ENCODE assay signal across 1 cellular context in the genomic region with DNA sequence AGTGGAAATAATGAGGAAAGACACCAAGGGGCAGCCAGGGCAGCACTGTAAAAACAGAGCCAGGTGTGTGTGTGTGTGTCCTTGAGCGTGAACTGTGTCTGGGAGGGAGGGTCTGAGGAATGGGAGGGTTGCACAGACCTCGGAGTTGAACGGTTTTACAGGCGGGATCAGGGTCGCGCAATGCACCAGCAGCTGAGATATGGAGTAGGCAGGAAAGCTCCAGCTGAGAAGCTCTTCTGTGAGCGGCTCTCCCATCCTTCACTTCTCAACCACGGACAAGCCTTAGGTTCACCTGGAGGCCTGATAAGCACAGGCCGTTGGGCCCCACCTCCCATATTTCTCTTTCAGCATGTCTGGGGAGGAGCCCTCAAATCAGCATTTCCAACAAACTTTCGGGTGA.
TF ChIP-seq lines count a peak whose summit lies in the region.

No MANE protein-coding gene starts in this region.

TF ChIP-seq in HCT116, 20 proteins besides CTCF, POLR2A, EP300 and RAD21:
- TF ChIP-seq SP1 (IDR thresholded peaks at IDR 0.05; ENCODE audit: low read depth) (no peak), SIN3A (IDR thresholded peaks at IDR 0.05; ENCODE audit: low read depth) (no peak), YY1 (IDR thresholded peaks at IDR 0.05; ENCODE audit: extremely low read depth, insufficient replicate concordance, low read depth, low read length) (no peak), CEBPB (IDR thresholded peaks at IDR 0.05; ENCODE audit: low read depth) (no peak), JUND (IDR thresholded peaks at IDR 0.05) (no peak), SRF (IDR thresholded peaks at IDR 0.05; ENCODE audit: low read depth) (no peak), REST (IDR thresholded peaks at IDR 0.05; ENCODE audit: low read depth) (no peak), EZH2phosphoT487 (IDR thresholded peaks at IDR 0.05; ENCODE audit: borderline replicate concordance) (no peak), TCF7L2 (IDR thresholded peaks at IDR 0.05; ENCODE audit: borderline replicate concordance, extremely low read depth, insufficient read depth, insufficient read length) (no peak), ZFX (IDR thresholded peaks at IDR 0.05) (no peak), ELF1 (IDR thresholded peaks at IDR 0.05; ENCODE audit: borderline replicate concordance, low read depth) (no peak), FOSL1 (IDR thresholded peaks at IDR 0.05; ENCODE audit: low read depth) (no peak)
- TF ChIP-seq, protein P1, sequence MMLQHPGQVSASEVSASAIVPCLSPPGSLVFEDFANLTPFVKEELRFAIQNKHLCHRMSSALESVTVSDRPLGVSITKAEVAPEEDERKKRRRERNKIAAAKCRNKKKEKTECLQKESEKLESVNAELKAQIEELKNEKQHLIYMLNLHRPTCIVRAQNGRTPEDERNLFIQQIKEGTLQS (IDR thresholded peaks at IDR 0.05), result no peak
- TF ChIP-seq, protein P2, sequence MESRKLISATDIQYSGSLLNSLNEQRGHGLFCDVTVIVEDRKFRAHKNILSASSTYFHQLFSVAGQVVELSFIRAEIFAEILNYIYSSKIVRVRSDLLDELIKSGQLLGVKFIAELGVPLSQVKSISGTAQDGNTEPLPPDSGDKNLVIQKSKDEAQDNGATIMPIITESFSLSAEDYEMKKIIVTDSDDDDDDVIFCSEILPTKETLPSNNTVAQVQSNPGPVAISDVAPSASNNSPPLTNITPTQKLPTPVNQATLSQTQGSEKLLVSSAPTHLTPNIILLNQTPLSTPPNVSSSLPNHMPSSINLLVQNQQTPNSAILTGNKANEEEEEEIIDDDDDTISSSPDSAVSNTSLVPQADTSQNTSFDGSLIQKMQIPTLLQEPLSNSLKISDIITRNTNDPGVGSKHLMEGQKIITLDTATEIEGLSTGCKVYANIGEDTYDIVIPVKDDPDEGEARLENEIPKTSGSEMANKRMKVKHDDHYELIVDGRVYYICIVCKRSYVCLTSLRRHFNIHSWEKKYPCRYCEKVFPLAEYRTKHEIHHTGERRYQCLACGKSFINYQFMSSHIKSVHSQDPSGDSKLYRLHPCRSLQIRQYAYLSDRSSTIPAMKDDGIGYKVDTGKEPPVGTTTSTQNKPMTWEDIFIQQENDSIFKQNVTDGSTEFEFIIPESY (IDR thresholded peaks at IDR 0.05; ENCODE audit: extremely low read depth, insufficient replicate concordance, low read length), result no peak
